ENCODE assay signal across 8 cellular contexts in genomic region chr1:90850925-90851710, GRCh38.
A peak's percentile ranks its signal among the peaks of the same experiment; 100 is the strongest.
DNase-seq lines count a peak whose midpoint lies in the region; ATAC-seq and TF ChIP-seq lines count a peak whose summit lies in the region.

No MANE protein-coding gene starts in this region.

- peak in 1 of 2 donors; percentile 46 for TF ChIP-seq POLR2A in vagina (IDR thresholded peaks at IDR 0.05)

- no peak overlapping the region for H3K27ac ChIP-seq in GM23338 (ENCODE audit: low read depth)
- H3K27ac ChIP-seq in right atrium auricular region: peak overlapping the region; percentile 51 to 73
- H3K27ac ChIP-seq in vagina: peak overlapping the region; percentile 80

- DNase-seq in ELR (ENCODE audit: low read depth): peak; percentile 82
- DNase-seq in GM23338 (ENCODE audit: low spot score): peak; percentile 87
- DNase-seq in LHCN-M2 (ENCODE audit: low read depth): peak; percentile 71
- peak; percentile 55 to 58 for DNase-seq in SW 1271 (lab: John Stamatoyannopoulos, UW)
- DNase-seq in activated naive CD8-positive, alpha-beta T cell treated with anti-CD3 and anti-CD28 coated beads, Interleukin-2, amount 50 U/mL, for 24 hours: peak; percentile 81
- peak; percentile 69 for DNase-seq in right atrium auricular region (ENCODE audit: low spot score)
- peak; percentile 59 for DNase-seq in putamen (ENCODE audit: low spot score)
- no peak for DNase-seq in vagina (ENCODE audit: extremely low spot score in 2 of 2)

- H3K4me1 ChIP-seq in GM23338 (ENCODE audit: insufficient read depth) (peaks cover 7% of the 10 kb centered on the region; the same call in 1 of the 2 replicates), right atrium auricular region (no peaks in the 10 kb centered on the region), vagina (peaks cover 7% of the 10 kb centered on the region)

- peaks cover 3% of the 10 kb centered on the region; the same call in 1 of the 3 replicates for H3K9me3 Mint-ChIP-seq in GM23338
- no peaks in the 10 kb centered on the region for H3K9me3 Mint-ChIP-seq in activated naive CD8-positive, alpha-beta T cell treated with anti-CD3 and anti-CD28 coated beads, Interleukin-2, amount 50 U/mL, for 24 hours

- H3K4me2 ChIP-seq in GM23338: peak overlapping the region; percentile 98

- TF ChIP-seq CTCF in GM23338 (conservative IDR thresholded peaks at IDR 0.05; ENCODE audit: low read depth in 2 of 2) (peak; percentile 29 to 63; a peak in 3 of 4 replicates), right atrium auricular region (IDR thresholded peaks at IDR 0.05) (peak; percentile 92 to 97), vagina (IDR thresholded peaks at IDR 0.05) (peak in 2 of 3 experiments; percentile 40 to 41)

- H3K9me2 ChIP-seq in GM23338 (ENCODE audit: insufficient read depth): no peaks in the 10 kb centered on the region

- H3K27me3 ChIP-seq in GM23338 (ENCODE audit: insufficient read depth) (peaks cover 77% of the 10 kb centered on the region), right atrium auricular region (no peaks in the 10 kb centered on the region), vagina (no peaks in the 10 kb centered on the region)

- H3K36me3 Mint-ChIP-seq in GM23338 (ENCODE audit: low read depth): no peaks in the 10 kb centered on the region
- H3K36me3 Mint-ChIP-seq in activated naive CD8-positive, alpha-beta T cell treated with anti-CD3 and anti-CD28 coated beads, Interleukin-2, amount 50 U/mL, for 24 hours (ENCODE audit: low read depth): no peaks in the 10 kb centered on the region

- peak; percentile 93 for ATAC-seq in GM23338
- ATAC-seq in activated naive CD8-positive, alpha-beta T cell treated with anti-CD3 and anti-CD28 coated beads, Interleukin-2, amount 50 U/mL, for 24 hours: peak; percentile 98

- H3K9me3 ChIP-seq in right atrium auricular region (no peaks in the 10 kb centered on the region), vagina (no peaks in the 10 kb centered on the region)

- H3K79me2 ChIP-seq in GM23338 (replicated peaks; ENCODE audit: insufficient read depth): no peaks in the 10 kb centered on the region

- peaks cover 33% of the 10 kb centered on the region for H3K27me3 Mint-ChIP-seq in GM23338 (ENCODE audit: insufficient read depth, low read depth, poor library complexity)
- H3K27me3 Mint-ChIP-seq in activated naive CD8-positive, alpha-beta T cell treated with anti-CD3 and anti-CD28 coated beads, Interleukin-2, amount 50 U/mL, for 24 hours: peaks cover 71% of the 10 kb centered on the region

- H4K20me1 ChIP-seq in GM23338 (replicated peaks; ENCODE audit: insufficient read depth): peaks cover 13% of the 10 kb centered on the region

- peaks cover 9% of the 10 kb centered on the region for H3K4me1 Mint-ChIP-seq in GM23338
- H3K4me1 Mint-ChIP-seq in activated naive CD8-positive, alpha-beta T cell treated with anti-CD3 and anti-CD28 coated beads, Interleukin-2, amount 50 U/mL, for 24 hours: peaks cover 8% of the 10 kb centered on the region

- intact Hi-C loops in vagina (cut with DNase I): no loop called here

- no peaks in the 10 kb centered on the region for H3F3A ChIP-seq in GM23338 (replicated peaks; ENCODE audit: low read depth)

- H3K4me3 ChIP-seq in GM23338 (peak overlapping the region; percentile 84), right atrium auricular region (peak overlapping the region; percentile 60 to 89), vagina (peak overlapping the region; percentile 65 to 84)

- peak overlapping the region; percentile 96 for H2AFZ ChIP-seq in GM23338

- H3K27ac Mint-ChIP-seq in GM23338: no peak overlapping the region
- H3K27ac Mint-ChIP-seq in activated naive CD8-positive, alpha-beta T cell treated with anti-CD3 and anti-CD28 coated beads, Interleukin-2, amount 50 U/mL, for 24 hours: no peak overlapping the region

- H3K4me3 Mint-ChIP-seq in GM23338: peak overlapping the region; percentile 78
- H3K4me3 Mint-ChIP-seq in activated naive CD8-positive, alpha-beta T cell treated with anti-CD3 and anti-CD28 coated beads, Interleukin-2, amount 50 U/mL, for 24 hours: peak overlapping the region; percentile 72

- H3K36me3 ChIP-seq in GM23338 (ENCODE audit: insufficient read depth) (no peaks in the 10 kb centered on the region), right atrium auricular region (no peaks in the 10 kb centered on the region), vagina (no peaks in the 10 kb centered on the region)

TF ChIP-seq in GM23338, 12 proteins besides CTCF, POLR2A, EP300 and RAD21:
- no peak for TF ChIP-seq ZNF331 (CRISPR knock-in tag; IDR thresholded peaks at IDR 0.05; ENCODE audit: low read depth)
- TF ChIP-seq NANOG (IDR thresholded peaks at IDR 0.05; ENCODE audit: borderline replicate concordance): no peak
- TF ChIP-seq, protein P1, sequence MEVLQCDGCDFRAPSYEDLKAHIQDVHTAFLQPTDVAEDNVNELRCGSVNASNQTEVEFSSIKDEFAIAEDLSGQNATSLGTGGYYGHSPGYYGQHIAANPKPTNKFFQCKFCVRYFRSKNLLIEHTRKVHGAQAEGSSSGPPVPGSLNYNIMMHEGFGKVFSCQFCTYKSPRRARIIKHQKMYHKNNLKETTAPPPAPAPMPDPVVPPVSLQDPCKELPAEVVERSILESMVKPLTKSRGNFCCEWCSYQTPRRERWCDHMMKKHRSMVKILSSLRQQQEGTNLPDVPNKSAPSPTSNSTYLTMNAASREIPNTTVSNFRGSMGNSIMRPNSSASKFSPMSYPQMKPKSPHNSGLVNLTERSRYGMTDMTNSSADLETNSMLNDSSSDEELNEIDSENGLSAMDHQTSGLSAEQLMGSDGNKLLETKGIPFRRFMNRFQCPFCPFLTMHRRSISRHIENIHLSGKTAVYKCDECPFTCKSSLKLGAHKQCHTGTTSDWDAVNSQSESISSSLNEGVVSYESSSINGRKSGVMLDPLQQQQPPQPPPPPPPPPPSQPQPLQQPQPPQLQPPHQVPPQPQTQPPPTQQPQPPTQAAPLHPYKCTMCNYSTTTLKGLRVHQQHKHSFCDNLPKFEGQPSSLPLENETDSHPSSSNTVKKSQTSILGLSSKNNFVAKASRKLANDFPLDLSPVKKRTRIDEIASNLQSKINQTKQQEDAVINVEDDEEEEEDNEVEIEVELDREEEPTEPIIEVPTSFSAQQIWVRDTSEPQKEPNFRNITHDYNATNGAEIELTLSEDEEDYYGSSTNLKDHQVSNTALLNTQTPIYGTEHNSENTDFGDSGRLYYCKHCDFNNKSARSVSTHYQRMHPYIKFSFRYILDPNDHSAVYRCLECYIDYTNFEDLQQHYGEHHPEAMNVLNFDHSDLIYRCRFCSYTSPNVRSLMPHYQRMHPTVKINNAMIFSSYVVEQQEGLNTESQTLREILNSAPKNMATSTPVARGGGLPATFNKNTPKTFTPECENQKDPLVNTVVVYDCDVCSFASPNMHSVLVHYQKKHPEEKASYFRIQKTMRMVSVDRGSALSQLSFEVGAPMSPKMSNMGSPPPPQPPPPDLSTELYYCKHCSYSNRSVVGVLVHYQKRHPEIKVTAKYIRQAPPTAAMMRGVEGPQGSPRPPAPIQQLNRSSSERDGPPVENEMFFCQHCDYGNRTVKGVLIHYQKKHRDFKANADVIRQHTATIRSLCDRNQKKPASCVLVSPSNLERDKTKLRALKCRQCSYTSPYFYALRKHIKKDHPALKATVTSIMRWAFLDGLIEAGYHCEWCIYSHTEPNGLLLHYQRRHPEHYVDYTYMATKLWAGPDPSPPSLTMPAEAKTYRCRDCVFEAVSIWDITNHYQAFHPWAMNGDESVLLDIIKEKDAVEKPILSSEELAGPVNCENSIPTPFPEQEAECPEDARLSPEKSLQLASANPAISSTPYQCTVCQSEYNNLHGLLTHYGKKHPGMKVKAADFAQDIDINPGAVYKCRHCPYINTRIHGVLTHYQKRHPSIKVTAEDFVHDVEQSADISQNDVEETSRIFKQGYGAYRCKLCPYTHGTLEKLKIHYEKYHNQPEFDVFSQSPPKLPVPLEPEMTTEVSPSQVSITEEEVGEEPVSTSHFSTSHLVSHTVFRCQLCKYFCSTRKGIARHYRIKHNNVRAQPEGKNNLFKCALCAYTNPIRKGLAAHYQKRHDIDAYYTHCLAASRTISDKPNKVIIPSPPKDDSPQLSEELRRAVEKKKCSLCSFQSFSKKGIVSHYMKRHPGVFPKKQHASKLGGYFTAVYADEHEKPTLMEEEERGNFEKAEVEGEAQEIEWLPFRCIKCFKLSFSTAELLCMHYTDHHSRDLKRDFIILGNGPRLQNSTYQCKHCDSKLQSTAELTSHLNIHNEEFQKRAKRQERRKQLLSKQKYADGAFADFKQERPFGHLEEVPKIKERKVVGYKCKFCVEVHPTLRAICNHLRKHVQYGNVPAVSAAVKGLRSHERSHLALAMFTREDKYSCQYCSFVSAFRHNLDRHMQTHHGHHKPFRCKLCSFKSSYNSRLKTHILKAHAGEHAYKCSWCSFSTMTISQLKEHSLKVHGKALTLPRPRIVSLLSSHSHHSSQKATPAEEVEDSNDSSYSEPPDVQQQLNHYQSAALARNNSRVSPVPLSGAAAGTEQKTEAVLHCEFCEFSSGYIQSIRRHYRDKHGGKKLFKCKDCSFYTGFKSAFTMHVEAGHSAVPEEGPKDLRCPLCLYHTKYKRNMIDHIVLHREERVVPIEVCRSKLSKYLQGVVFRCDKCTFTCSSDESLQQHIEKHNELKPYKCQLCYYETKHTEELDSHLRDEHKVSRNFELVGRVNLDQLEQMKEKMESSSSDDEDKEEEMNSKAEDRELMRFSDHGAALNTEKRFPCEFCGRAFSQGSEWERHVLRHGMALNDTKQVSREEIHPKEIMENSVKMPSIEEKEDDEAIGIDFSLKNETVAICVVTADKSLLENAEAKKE (CRISPR knock-in tag; IDR thresholded peaks at IDR 0.05): no peak
- no peak for TF ChIP-seq JUNB (IDR thresholded peaks at IDR 0.05; ENCODE audit: unreplicated experiment)

Comparison
In these comparisons a context has a peak if more than half of its experiments do, and no peak if none do; other contexts are left out.
1. DNase-seq: peak in ELR (single experiment), GM23338 (single experiment), LHCN-M2 (single experiment), SW 1271 (2 of 2), activated naive CD8-positive, alpha-beta T cell treated with anti-CD3 and anti-CD28 coated beads, Interleukin-2, amount 50 U/mL, for 24 hours (single experiment), right atrium auricular region (single experiment) and putamen (single experiment); none in vagina (0 of 2).
2. CTCF ChIP-seq: peak in every context shown above with its lines; median percentile 94 in right atrium auricular region; 46 in GM23338; 40 in vagina.
3. Peak in every context shown above with its lines, with median percentiles within 50 percentile points of each other: H3K4me3 ChIP-seq.